22 cellular contexts compared by ENCODE assay signal in genomic region chr4:8167815-8168214, GRCh38. TPM values are rescaled to one million over a fixed set of nuclear protein-coding genes. Genes with fewer than 3 reads are reported as not detected.
DNase-seq lines count a peak whose midpoint lies in the region; ATAC-seq and TF ChIP-seq lines count a peak whose summit lies in the region.
"Had no signal": no experiment of that assay in that cellular context is flagged by ENCODE, and none has a peak within 500 bp of the region (broad histone marks: within the 10 kb centered on the region; RNA-seq: fewer than 3 reads in every experiment).

No MANE protein-coding gene starts in this region.

- intact Hi-C loops in Right ventricle myocardium inferior (cut with DNase I) (no loop called here), mucosa of descending colon (cut with DNase I, micrococcal nuclease) (no loop called here), upper lobe of right lung (cut with DNase I) (no loop called here)

- H3K4me3 ChIP-seq in right atrium auricular region (no peak overlapping the region), esophagus (ENCODE audit: low read depth in 1 of 2, low read length in 2 of 2) (no peak overlapping the region), mucosa of descending colon (no peak overlapping the region), upper lobe of right lung (no peak overlapping the region)
- H3K4me3 ChIP-seq: sigmoid colon, tibial artery had no signal

- no peak overlapping the region for H3K27ac ChIP-seq in right atrium auricular region
- H3K27ac ChIP-seq in esophagus (ENCODE audit: low read depth in 2 of 2, low read length in 1 of 2): peak overlapping the region; percentile 17 to 62
- H3K27ac ChIP-seq in upper lobe of right lung: no peak overlapping the region
- H3K27ac ChIP-seq: sigmoid colon, tibial artery, VCaP had no signal

- no peaks in the 10 kb centered on the region for H3K27me3 ChIP-seq in right atrium auricular region
- H3K27me3 ChIP-seq in esophagus (ENCODE audit: control insufficient read depth in 1 of 2, insufficient read depth in 2 of 2, low read length in 2 of 2): no peaks in the 10 kb centered on the region
- H3K27me3 ChIP-seq in upper lobe of right lung: no peaks in the 10 kb centered on the region

- H3K4me1 ChIP-seq in right atrium auricular region (no peaks in the 10 kb centered on the region), esophagus (ENCODE audit: control insufficient read depth in 2 of 2, insufficient read depth in 2 of 2, low read length in 1 of 2) (peaks cover 3 to 12% of the 10 kb centered on the region in 2 donors), mucosa of descending colon (ENCODE audit: low read depth) (no peaks in the 10 kb centered on the region), upper lobe of right lung (no peaks in the 10 kb centered on the region)
- H3K4me1 ChIP-seq: sigmoid colon, tibial artery had no signal

- H3K9me3 ChIP-seq in right atrium auricular region (peaks cover 4 to 14% of the 10 kb centered on the region in 2 donors), esophagus (ENCODE audit: control insufficient read depth in 2 of 2, insufficient read depth in 1 of 2, low read depth in 1 of 2, low read length in 1 of 2) (peaks cover 0 to 10% of the 10 kb centered on the region in 2 donors), mucosa of descending colon (peaks cover 6% of the 10 kb centered on the region), upper lobe of right lung (peaks cover 8% of the 10 kb centered on the region)

- DNase-seq in Right ventricle myocardium inferior (ENCODE audit: missing footprints) (peak; percentile 73), right atrium auricular region (ENCODE audit: low spot score) (no peak), mucosa of descending colon (no peak), upper lobe of right lung (peak; percentile 76), NCI-H774 (lab: John Stamatoyannopoulos, UW) (no peak)
- DNase-seq in stimulated activated naive CD4-positive, alpha-beta T cell (lab: John Stamatoyannopoulos, UW): no peak
- DNase-seq: activated CD4-positive, alpha-beta memory T cell treated with anti-CD3 and anti-CD28 coated beads for 36 hours; activated naive CD8-positive, alpha-beta T cell treated with anti-CD3 and anti-CD28 coated beads, Interleukin-2, amount 50 U/mL, for 24 hours; CD4-positive, alpha-beta T cell; central memory CD4-positive, alpha-beta T cell; effector CD8-positive, alpha-beta T cell; GOT3; NCI-H2081; NCI-H524; sigmoid colon; T-cell had no signal

- peak; percentile 69 for ATAC-seq in Right ventricle myocardium inferior
- ATAC-seq in mucosa of descending colon: peak; percentile 39
- peak; percentile 89 for ATAC-seq in upper lobe of right lung
- no peak for ATAC-seq in HG02588 (IDR thresholded peaks at IDR 0.05; ENCODE audit: unreplicated experiment)
- ATAC-seq: activated naive CD8-positive, alpha-beta T cell treated with anti-CD3 and anti-CD28 coated beads, Interleukin-2, amount 50 U/mL, for 24 hours; Panc1; T-cell had no signal

- TF ChIP-seq CTCF in right atrium auricular region (IDR thresholded peaks at IDR 0.05) (no peak), mucosa of descending colon (IDR thresholded peaks at IDR 0.05) (no peak), upper lobe of right lung (IDR thresholded peaks at IDR 0.05) (no peak)

- WGBS in esophagus, 2 donors: 30 to 50% methylated on average over 2 of the region's 2 CpGs

- H3K36me3 ChIP-seq in right atrium auricular region (no peaks in the 10 kb centered on the region), esophagus (ENCODE audit: control insufficient read depth in 2 of 2, insufficient read depth in 2 of 2, low read length in 1 of 2) (no peaks in the 10 kb centered on the region), mucosa of descending colon (ENCODE audit: low read depth) (no peaks in the 10 kb centered on the region), upper lobe of right lung (no peaks in the 10 kb centered on the region)
- H3K36me3 ChIP-seq: sigmoid colon, tibial artery had no signal

RNA-seq across cellular contexts. Expression of gene ABLIM2, which starts 9.2 kb away (rescaled TPM):
- total RNA-seq in Right ventricle myocardium inferior (24.9 TPM), right atrium auricular region (10 to 100 TPM in 1 of 2 donors, 1 to 10 TPM in 1; 5.7 to 11.2 TPM), mucosa of descending colon (10 to 100 TPM; 15.0 to 15.8 (median 15.5) TPM), upper lobe of right lung (12.7 TPM)
- polyA plus RNA-seq in esophagus: 10 to 100 TPM; 12.4 to 14.4 TPM
- total RNA-seq: M059J had no signal

RNA-seq across cellular contexts. Expression of gene SH3TC1, which starts 31.3 kb away (rescaled TPM):
- total RNA-seq in Right ventricle myocardium inferior (11.2 TPM), right atrium auricular region (10 to 100 TPM in 1 of 2 donors, 1 to 10 TPM in 1; 8.9 to 13.9 TPM), mucosa of descending colon (10 to 100 TPM; 10.3 to 13.6 (median 11.7) TPM), upper lobe of right lung (71.7 TPM)
- 10 to 100 TPM; 18.0 to 19.2 TPM for polyA plus RNA-seq in esophagus

Comparison
In these comparisons a context has a peak if more than half of its experiments do, and no peak if none do; other contexts are left out.
1. DNase-seq: peak in Right ventricle myocardium inferior (single experiment) and upper lobe of right lung (single experiment); none in right atrium auricular region (single experiment), mucosa of descending colon (0 of 3), NCI-H774 (single experiment) and stimulated activated naive CD4-positive, alpha-beta T cell (0 of 6).
2. H3K27ac ChIP-seq: peak in esophagus (2 of 2); none in right atrium auricular region (0 of 2) and upper lobe of right lung (single experiment).